In genomic region chrX:74520291-74520690, GRCh38 we compare ENCODE assay signal across 21 cellular contexts.
DNase-seq lines count a peak whose midpoint lies in the region; ATAC-seq, FAIRE-seq and TF ChIP-seq lines count a peak whose summit lies in the region.
"Had no signal": no experiment of that assay in that cellular context is flagged by ENCODE, and none has a peak within 500 bp of the region (broad histone marks: within the 10 kb centered on the region; RNA-seq: fewer than 3 reads in every experiment).

No MANE protein-coding gene starts in this region.

- H2BK5ac ChIP-seq in mesenchymal stem cell (ENCODE audit: low read depth, low read length, poor library complexity, severe bottlenecking), result no peak overlapping the region

- H3K4me1 ChIP-seq in left ventricle myocardium inferior, result no peaks in the 10 kb centered on the region
- peaks cover 0 to 3% (median 0%) of the 10 kb centered on the region in 9 donors for H3K4me1 ChIP-seq in heart right ventricle
- H3K4me1 ChIP-seq in mesenchymal stem cell (ENCODE audit: control insufficient read depth, insufficient read depth, low read depth, low read length), result no peaks in the 10 kb centered on the region
- no peaks in the 10 kb centered on the region for H3K4me1 ChIP-seq in effector memory CD4-positive, alpha-beta T cell (ENCODE audit: control insufficient read depth, insufficient read depth, low read length, poor library complexity, severe bottlenecking)
- H3K4me1 ChIP-seq: BLaER1 treated with 17β-estradiol and CSF1 and Interleukin-3, amounts not matched to agents 10 nM and 100 nM had no signal

- H2BK12ac ChIP-seq in mesenchymal stem cell (ENCODE audit: low read length in 2 of 2), result no peak overlapping the region

- H3K4me2 ChIP-seq in mesenchymal stem cell (ENCODE audit: low read length, poor library complexity, severe bottlenecking), result no peak overlapping the region
- H3K4me2 ChIP-seq: BLaER1 treated with 17β-estradiol and CSF1 and Interleukin-3, amounts not matched to agents 10 nM and 100 nM; GM23338 had no signal

- H3K27ac ChIP-seq in left ventricle myocardium inferior (replicated peaks) (peak overlapping the region; percentile 40), heart right ventricle (peak overlapping the region in 1 of 10 donors; percentile 14), SK-N-MC (0 out of 2 replicates have a peak overlapping the region, but pooled peaks have one; percentile 9), mesenchymal stem cell (ENCODE audit: low read length, poor library complexity, severe bottlenecking) (no peak overlapping the region)
- no peak overlapping the region for H3K27ac ChIP-seq in effector memory CD4-positive, alpha-beta T cell (ENCODE audit: insufficient read depth, low read length, poor library complexity, severe bottlenecking)
- H3K27ac ChIP-seq: 22Rv1; BLaER1 treated with 17β-estradiol and CSF1 and Interleukin-3, amounts not matched to agents 10 nM and 100 nM had no signal

- ATAC-seq in heart right ventricle (no peak), sciatic nerve (peak; percentile 18), HG02852 (IDR thresholded peaks at IDR 0.05; ENCODE audit: unreplicated experiment) (no peak)
- ATAC-seq: CD8-positive, alpha-beta T cell; GM12878; GM23338; HepG2 had no signal

- no peak overlapping the region for H3K23ac ChIP-seq in mesenchymal stem cell (ENCODE audit: low read length in 2 of 2)

- intact Hi-C loops in left ventricle myocardium inferior (cut with micrococcal nuclease) (no loop called here), heart right ventricle (cut with DNase I) (loop anchor here in 1 of 10 donors (10.0 kb wide), 1 partner anchor 55 kb away; no protein-coding TSS in a partner anchor), sciatic nerve (cut with DNase I) (no loop called here)

- no peaks in the 10 kb centered on the region for H3K27me3 ChIP-seq in left ventricle myocardium inferior (ENCODE audit: low read depth)
- H3K27me3 ChIP-seq in heart right ventricle, result peaks cover 0 to 5% (median 0%) of the 10 kb centered on the region in 7 donors
- peaks cover 0 to 2% of the 10 kb centered on the region in 2 experiments for H3K27me3 ChIP-seq in mesenchymal stem cell (ENCODE audit: control insufficient read depth in 1 of 2, insufficient read depth in 1 of 2, low read length in 2 of 2)
- H3K27me3 ChIP-seq in effector memory CD4-positive, alpha-beta T cell (replicated peaks; ENCODE audit: control insufficient read depth, insufficient read depth, low read length, poor library complexity, severe bottlenecking), result no peaks in the 10 kb centered on the region

- H3K36me3 ChIP-seq in left ventricle myocardium inferior (no peaks in the 10 kb centered on the region), heart right ventricle (no peaks in the 10 kb centered on the region), SK-N-MC (ENCODE audit: insufficient read depth, low read length) (no peaks in the 10 kb centered on the region), mesenchymal stem cell (ENCODE audit: control insufficient read depth in 1 of 2, insufficient read depth in 2 of 2, low read depth in 1 of 2, low read length in 2 of 2) (peaks cover 0 to 3% of the 10 kb centered on the region in 2 experiments)
- no peaks in the 10 kb centered on the region for H3K36me3 ChIP-seq in effector memory CD4-positive, alpha-beta T cell (ENCODE audit: control insufficient read depth, insufficient read depth, low read length)
- H3K36me3 ChIP-seq: BLaER1 treated with 17β-estradiol and CSF1 and Interleukin-3, amounts not matched to agents 10 nM and 100 nM had no signal

- TF ChIP-seq CTCF in left ventricle myocardium inferior (IDR thresholded peaks at IDR 0.05; ENCODE audit: borderline replicate concordance) (no peak), heart right ventricle (IDR thresholded peaks at IDR 0.05) (no peak), D721Med (IDR thresholded peaks at IDR 0.05; ENCODE audit: insufficient read depth, missing control alignments) (no peak)

- H2BK15ac ChIP-seq in mesenchymal stem cell (ENCODE audit: low read depth, poor library complexity, severe bottlenecking), result no peak overlapping the region

- WGBS in heart right ventricle, 2 donors, result 55 to 66% methylated on average over 3 of the region's 3 CpGs
- 87% methylated on average over 3 of the region's 3 CpGs for WGBS in mesenchymal stem cell

- no peak overlapping the region for H2AK5ac ChIP-seq in mesenchymal stem cell (ENCODE audit: low read length, severe bottlenecking)

- H3K9ac ChIP-seq in SK-N-MC (ENCODE audit: insufficient read length) (no peak overlapping the region), mesenchymal stem cell (ENCODE audit: low read length) (peak overlapping the region; percentile 14)
- H3K9ac ChIP-seq: BLaER1 treated with 17β-estradiol and CSF1 and Interleukin-3, amounts not matched to agents 10 nM and 100 nM had no signal

- FAIRE-seq in D721Med (lab: Jason Lieb, UNC), result no peak
- FAIRE-seq: GM12878, H54, HepG2 had no signal

- H3K18ac ChIP-seq in mesenchymal stem cell (ENCODE audit: low read depth in 1 of 2, low read length in 2 of 2), result no peak overlapping the region

- H3K79me1 ChIP-seq in mesenchymal stem cell (replicated peaks; ENCODE audit: low read length, poor library complexity, severe bottlenecking), result no peaks in the 10 kb centered on the region

- H4K91ac ChIP-seq in mesenchymal stem cell (ENCODE audit: low read length), result no peak overlapping the region

- H2BK120ac ChIP-seq in mesenchymal stem cell (ENCODE audit: low read depth, low read length), result no peak overlapping the region

- no peak overlapping the region for H3K4me3 ChIP-seq in left ventricle myocardium inferior
- H3K4me3 ChIP-seq in heart right ventricle, result no peak overlapping the region
- H3K4me3 ChIP-seq in SK-N-MC, result no peak overlapping the region
- H3K4me3 ChIP-seq in mesenchymal stem cell (ENCODE audit: insufficient read depth in 1 of 2, low read depth in 1 of 2, low read length in 2 of 2), result no peak overlapping the region
- H3K4me3 ChIP-seq in effector memory CD4-positive, alpha-beta T cell (ENCODE audit: insufficient read depth, low read depth, low read length, poor library complexity, severe bottlenecking), result no peak overlapping the region
- H3K4me3 ChIP-seq: BLaER1 treated with 17β-estradiol and CSF1 and Interleukin-3, amounts not matched to agents 10 nM and 100 nM; GM12878; GM23338 had no signal

- H2AFZ ChIP-seq in mesenchymal stem cell (ENCODE audit: low read depth, low read length), result no peak overlapping the region
- H2AFZ ChIP-seq: GM23338 had no signal

- no peak overlapping the region for H4K8ac ChIP-seq in mesenchymal stem cell (ENCODE audit: low read length)

- no peak overlapping the region for H3K4ac ChIP-seq in mesenchymal stem cell (ENCODE audit: low read depth in 1 of 2, low read length in 2 of 2)

- H3K9me3 ChIP-seq in left ventricle myocardium inferior (replicated peaks) (no peaks in the 10 kb centered on the region), heart right ventricle (peaks cover 0 to 7% (median 0%) of the 10 kb centered on the region in 11 donors), SK-N-MC (ENCODE audit: low read depth, low read length) (no peaks in the 10 kb centered on the region), mesenchymal stem cell (ENCODE audit: control insufficient read depth, low read length) (peaks cover 5% of the 10 kb centered on the region)
- no peaks in the 10 kb centered on the region for H3K9me3 ChIP-seq in effector memory CD4-positive, alpha-beta T cell (ENCODE audit: control insufficient read depth, low read length)

- no peak overlapping the region for H3K14ac ChIP-seq in mesenchymal stem cell (ENCODE audit: low read length in 2 of 2)

- DNase-seq in left ventricle myocardium inferior (no peak), heart right ventricle (no peak), SK-N-MC (ENCODE audit: low read depth, low spot score) (no peak), mesenchymal stem cell (no peak), sciatic nerve (ENCODE audit: low spot score) (no peak), D721Med (ENCODE audit: insufficient read length, low spot score) (no peak)
- no peak for DNase-seq in effector memory CD4-positive, alpha-beta T cell
- DNase-seq: Calu3; CD8-positive, alpha-beta T cell; DMS 273 treated with DMSO at 0.1 percent for 48 hours; DMS53; DND-41; EL; HCEC 1CT had no signal

Comparison
In these comparisons a context has a peak if more than half of its experiments do, and no peak if none do; other contexts are left out.
1. H3K27ac ChIP-seq: peak in left ventricle myocardium inferior (single experiment) and SK-N-MC (single experiment); none in mesenchymal stem cell (single experiment) and effector memory CD4-positive, alpha-beta T cell (single experiment).